Comparison of ENCODE assay signal across 20 cellular contexts in genomic region chr6:52726193-52726542, GRCh38. TPM values are rescaled to one million over a fixed set of nuclear protein-coding genes. Genes with fewer than 3 reads are reported as not detected.
"Had no signal": no experiment of that assay in that cellular context is flagged by ENCODE, and none has a peak within 500 bp of the region (broad histone marks: within the 10 kb centered on the region; RNA-seq: fewer than 3 reads in every experiment).

No MANE protein-coding gene starts in this region.

- H3K4me1 ChIP-seq: left ventricle myocardium inferior had no signal

- H3K9me3 ChIP-seq: left ventricle myocardium inferior, upper lobe of right lung had no signal

- H3K4me3 ChIP-seq: left ventricle myocardium inferior, upper lobe of right lung had no signal

- H3K36me3 ChIP-seq: left ventricle myocardium inferior, upper lobe of right lung had no signal

- ATAC-seq: activated CD8-positive, alpha-beta T cell treated with anti-CD3 and anti-CD28 coated beads for 36 hours; effector memory CD8-positive, alpha-beta T cell had no signal

- DNase-seq: activated CD4-positive, alpha-beta T cell treated with anti-CD3 and anti-CD28 coated beads for 48 hours; activated CD4-positive, CD25-positive, alpha-beta regulatory T cell; activated CD8-positive, alpha-beta T cell treated with anti-CD3 and anti-CD28 coated beads for 36 hours; activated naive CD4-positive, alpha-beta T cell treated with anti-CD3 and anti-CD28 coated beads for 36 hours; activated T-cell treated with anti-CD3 and anti-CD28 coated beads, Interleukin-2, amount 50 U/mL, for 24 hours; effector memory CD8-positive, alpha-beta T cell; left ventricle myocardium inferior; midbrain; nephron progenitor cell; occipital lobe; upper lobe of right lung had no signal

- H3K27ac ChIP-seq: left ventricle myocardium inferior, upper lobe of right lung had no signal

- H3K27me3 ChIP-seq: upper lobe of right lung had no signal

RNA-seq across cellular contexts. Expression of gene GSTA2, which starts 37.1 kb away (rescaled TPM):
- total RNA-seq: activated CD8-positive, alpha-beta T cell treated with anti-CD3 and anti-CD28 coated beads for 36 hours; activated naive CD4-positive, alpha-beta T cell treated with anti-CD3 and anti-CD28 coated beads for 36 hours; activated T-helper 2 cell treated with anti-CD3 and anti-CD28 coated beads, Interferon-gamma antibody, Interleukin-2, Interleukin-4, amounts not matched to agents 10 μg/mL and 5 μg/mL and 100 μg/mL, durations not matched to agents 14 hours and 24 hours and 36 hours; dermis microvascular lymphatic vessel endothelial cell; epithelial cell of proximal tubule; frontal cortex; kidney epithelial cell; left ventricle myocardium inferior; myocyte; occipital lobe; posterior vena cava; temporal lobe; upper lobe of right lung had no signal
- polyA plus RNA-seq: mammary epithelial cell had no signal
